ENCODE assay signal across 1 cellular context in genomic region chr3:3664916-3665315, GRCh38.
TF ChIP-seq lines count a peak whose summit lies in the region.

No MANE protein-coding gene starts in this region.

TF ChIP-seq in IMR-90, 13 proteins besides CTCF, POLR2A, EP300 and RAD21 (continued from another document):
- no peak for TF ChIP-seq MXI1 (IDR thresholded peaks at IDR 0.05; ENCODE audit: borderline replicate concordance, low read depth, low read length)
- TF ChIP-seq RFX5 (IDR thresholded peaks at IDR 0.05; ENCODE audit: low read depth, low read length) = no peak
- no peak for TF ChIP-seq USF2 (IDR thresholded peaks at IDR 0.05; ENCODE audit: low read depth, low read length)
- no peak for TF ChIP-seq CEBPB (IDR thresholded peaks at IDR 0.05; ENCODE audit: low read depth, low read length)
- no peak for TF ChIP-seq MAZ (IDR thresholded peaks at IDR 0.05; ENCODE audit: borderline replicate concordance, low read depth, low read length)
- TF ChIP-seq ELK1 (IDR thresholded peaks at IDR 0.05; ENCODE audit: borderline replicate concordance, low read depth, low read length) = no peak
- TF ChIP-seq MAFK (IDR thresholded peaks at IDR 0.05; ENCODE audit: low read depth, low read length) = no peak
- TF ChIP-seq BHLHE40 (IDR thresholded peaks at IDR 0.05; ENCODE audit: low read depth, low read length) = no peak
- TF ChIP-seq NFE2L2 (IDR thresholded peaks at IDR 0.05; ENCODE audit: low read depth, low read length) = no peak
- TF ChIP-seq CHD1 (IDR thresholded peaks at IDR 0.05; ENCODE audit: low read depth, low read length) = no peak
- TF ChIP-seq SMC3 (IDR thresholded peaks at IDR 0.05; ENCODE audit: low read depth, low read length) = no peak
- no peak for TF ChIP-seq FOS (IDR thresholded peaks at IDR 0.05; ENCODE audit: low read depth, low read length)
